Comparison of ENCODE assay signal across 8 cellular contexts in the genomic region with DNA sequence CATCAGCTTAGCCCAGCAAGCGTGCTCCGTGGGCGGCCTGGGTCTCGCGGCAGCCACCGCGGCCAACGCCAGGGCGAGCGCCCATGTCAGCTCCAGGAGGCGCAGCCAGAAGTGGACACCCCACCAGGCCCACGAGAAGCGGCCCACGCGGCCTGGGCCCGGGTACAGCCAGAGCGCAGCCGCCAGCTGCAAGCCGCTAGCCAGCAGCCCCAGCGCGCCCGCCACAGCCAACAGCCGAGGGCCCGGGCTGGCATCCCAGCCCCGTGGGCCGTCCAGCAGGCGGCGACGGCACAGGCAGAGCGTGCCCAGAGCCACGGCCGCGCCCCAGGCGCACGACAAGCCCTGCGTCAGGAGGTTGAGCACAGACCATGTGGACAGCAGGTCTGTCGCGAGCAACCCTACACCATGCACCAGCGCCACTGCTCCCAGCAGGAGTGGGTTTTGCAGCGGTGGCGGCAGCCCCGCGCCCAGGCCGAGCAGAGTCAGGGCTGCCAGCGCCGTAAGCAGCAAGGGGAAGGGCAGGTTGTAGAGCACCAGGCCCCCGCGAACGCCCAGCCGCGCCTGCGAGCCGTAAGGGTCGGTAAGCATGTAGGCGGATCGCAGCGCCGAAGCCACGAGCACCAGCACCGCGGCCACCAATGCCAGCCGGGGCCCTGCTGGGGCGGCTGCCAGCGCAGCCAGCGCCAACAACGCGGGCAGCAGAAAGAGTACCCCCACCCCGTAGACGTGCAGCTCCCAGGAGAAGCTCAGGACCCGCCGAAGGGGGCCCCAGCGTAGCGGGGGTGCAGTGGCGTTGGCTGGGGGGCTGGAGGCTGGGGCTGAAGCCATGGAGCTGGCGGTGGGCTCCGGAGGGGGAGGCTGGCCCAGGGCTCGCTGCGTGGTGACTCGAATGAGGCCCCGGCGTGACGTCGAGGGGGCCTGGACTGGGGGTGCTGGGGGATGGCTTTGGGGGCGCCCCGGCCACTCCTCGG. TPM values are rescaled to one million over a fixed set of nuclear protein-coding genes. Genes with fewer than 3 reads are reported as not detected.
DNase-seq lines count a peak whose midpoint lies in the region; ATAC-seq and TF ChIP-seq lines count a peak whose summit lies in the region.

No MANE protein-coding gene starts in this region.

- peak; percentile 89 to 92 (median 90) for ATAC-seq in psoas muscle
- no peak for ATAC-seq in GM21367 (IDR thresholded peaks at IDR 0.05; ENCODE audit: unreplicated experiment)
- ATAC-seq in GM21786 (IDR thresholded peaks at IDR 0.05; ENCODE audit: unreplicated experiment), result no peak

- peak; percentile 78 for DNase-seq in adipocyte (ENCODE audit: low read depth)
- peak; percentile 72 for DNase-seq in left ventricle myocardium inferior
- DNase-seq in psoas muscle, result peak; percentile 80 to 90
- no peak for DNase-seq in RPMI8226
- DNase-seq in amniotic stem cell (lab: John Stamatoyannopoulos, UW), result no peak

- H3K27ac ChIP-seq in HUES48 (ENCODE audit: low read depth, low read length) (no peak overlapping the region), left ventricle myocardium inferior (replicated peaks) (peak overlapping the region; percentile 87), psoas muscle (peak overlapping the region; percentile 81)

- 20 to 29% (median 22%) methylated on average over 69 to 86 of the region's 86 CpGs for WGBS in psoas muscle, 3 donors

- H3K4me3 ChIP-seq in HUES48 (ENCODE audit: low read depth, low read length) (peak overlapping the region; percentile 69), adipocyte (ENCODE audit: low read length) (peak overlapping the region; percentile 82), left ventricle myocardium inferior (peak overlapping the region; percentile 82), psoas muscle (peak overlapping the region; percentile 81)

- H3K9ac ChIP-seq in HUES48 (ENCODE audit: low read depth, low read length) (no peak overlapping the region), adipocyte (ENCODE audit: low read length) (peak overlapping the region; percentile 88)

- intact Hi-C loops in left ventricle myocardium inferior (cut with micrococcal nuclease), result no loop called here
- intact Hi-C loops in psoas muscle (cut with DNase I), result loop anchor here in 1 of 2 donors (5.0 to 10.0 kb wide), 2 partner anchors 75 to 187 kb away; no protein-coding TSS in a partner anchor

- H3K4me1 ChIP-seq in HUES48 (ENCODE audit: control insufficient read depth, insufficient read depth, low read length), result no peaks in the 10 kb centered on the region; the same call in 1 of the 2 replicates
- peaks cover 16% of the 10 kb centered on the region for H3K4me1 ChIP-seq in adipocyte (ENCODE audit: control insufficient read depth, insufficient read depth, low read length)
- peaks cover 37% of the 10 kb centered on the region for H3K4me1 ChIP-seq in left ventricle myocardium inferior
- peaks cover 2% of the 10 kb centered on the region for H3K4me1 ChIP-seq in psoas muscle

- TF ChIP-seq CTCF in left ventricle myocardium inferior (IDR thresholded peaks at IDR 0.05; ENCODE audit: borderline replicate concordance), result peak; percentile 58
- peak; percentile 63 for TF ChIP-seq CTCF in psoas muscle (IDR thresholded peaks at IDR 0.05)

- 0 out of 2 replicates have a peak, but pooled peaks cover 3% of the 10 kb centered on the region for H3K27me3 ChIP-seq in HUES48 (ENCODE audit: control insufficient read depth, insufficient read depth, low read length)
- no peaks in the 10 kb centered on the region for H3K27me3 ChIP-seq in adipocyte (replicated peaks; ENCODE audit: control insufficient read depth, insufficient read depth, low read length)
- H3K27me3 ChIP-seq in left ventricle myocardium inferior (ENCODE audit: low read depth), result no peaks in the 10 kb centered on the region
- H3K27me3 ChIP-seq in psoas muscle (ENCODE audit: insufficient read depth in 3 of 3, low read length in 2 of 3), result no peaks in the 10 kb centered on the region

- H3K36me3 ChIP-seq in HUES48 (ENCODE audit: control insufficient read depth, insufficient read depth, low read length), result peaks cover 10% of the 10 kb centered on the region; the same call in 1 of the 2 replicates
- peaks cover 8% of the 10 kb centered on the region for H3K36me3 ChIP-seq in adipocyte (ENCODE audit: control insufficient read depth, insufficient read depth, low read length, severe bottlenecking)
- peaks cover 20% of the 10 kb centered on the region for H3K36me3 ChIP-seq in left ventricle myocardium inferior
- H3K36me3 ChIP-seq in psoas muscle (ENCODE audit: insufficient read depth in 1 of 2, low read depth in 1 of 2), result peaks cover 0 to 46% of the 10 kb centered on the region in 2 donors

- H3K9me3 ChIP-seq in HUES48 (ENCODE audit: control insufficient read depth, insufficient read depth, low read length), result no peaks in the 10 kb centered on the region
- H3K9me3 ChIP-seq in adipocyte (ENCODE audit: control insufficient read depth, low read length), result no peaks in the 10 kb centered on the region
- H3K9me3 ChIP-seq in left ventricle myocardium inferior (replicated peaks), result no peaks in the 10 kb centered on the region
- H3K9me3 ChIP-seq in psoas muscle, result no peaks in the 10 kb centered on the region

RNA-seq across cellular contexts. Expression of a gene that starts 4.9 kb away (rescaled TPM):
- total RNA-seq in left ventricle myocardium inferior (0.47 TPM), psoas muscle (1 to 10 TPM; 1.3 to 1.9 (median 1.6) TPM)
- polyA plus RNA-seq in psoas muscle, result 1 to 10 TPM in 1 of 3 donors, under 1 TPM in 2; 0.55 to 4.0 (median 0.65) TPM

RNA-seq across cellular contexts. Expression of a gene that starts 13.7 kb away (rescaled TPM):
- total RNA-seq in left ventricle myocardium inferior, result 72.3 TPM
- 10 to 100 TPM; 28.5 to 47.5 (median 37.8) TPM for total RNA-seq in psoas muscle
- 10 to 100 TPM; 24.2 to 35.0 (median 25.2) TPM for polyA plus RNA-seq in psoas muscle

RNA-seq across cellular contexts. Expression of a gene that starts 30.4 kb away (rescaled TPM):
- 35.0 TPM for total RNA-seq in left ventricle myocardium inferior
- total RNA-seq in psoas muscle, result 10 to 100 TPM; 10.4 to 27.0 (median 20.5) TPM
- polyA plus RNA-seq in psoas muscle, result 10 to 100 TPM; 10.8 to 21.9 (median 13.9) TPM

RNA-seq across cellular contexts. Expression of a gene that starts 39.3 kb away (rescaled TPM):
- total RNA-seq in left ventricle myocardium inferior, result 84.7 TPM
- 100 to 1,000 TPM; 145 to 266 (median 188) TPM for total RNA-seq in psoas muscle
- polyA plus RNA-seq in psoas muscle, result 100 to 1,000 TPM; 171 to 256 (median 198) TPM

RNA-seq across cellular contexts. Expression of a gene that starts 44.7 kb away (rescaled TPM):
- total RNA-seq in left ventricle myocardium inferior, result 0.58 TPM
- total RNA-seq in psoas muscle, result under 1 TPM; 0.20 to 0.84 (median 0.59) TPM
- 1 to 10 TPM in 1 of 3 donors, under 1 TPM in 2; 0.07 to 1.1 (median 0.86) TPM for polyA plus RNA-seq in psoas muscle

Comparison
In these comparisons a context has a peak if more than half of its experiments do, and no peak if none do; other contexts are left out.
1. DNase-seq: peak in adipocyte (single experiment), left ventricle myocardium inferior (single experiment) and psoas muscle (2 of 2); none in RPMI8226 (single experiment) and amniotic stem cell (single experiment).
2. ATAC-seq: peak in psoas muscle (4 of 4); none in GM21367 (single experiment) and GM21786 (single experiment).
3. Peak in every context shown above with its lines, with median percentiles within 50 percentile points of each other: H3K4me3 ChIP-seq.